In the genomic region with DNA sequence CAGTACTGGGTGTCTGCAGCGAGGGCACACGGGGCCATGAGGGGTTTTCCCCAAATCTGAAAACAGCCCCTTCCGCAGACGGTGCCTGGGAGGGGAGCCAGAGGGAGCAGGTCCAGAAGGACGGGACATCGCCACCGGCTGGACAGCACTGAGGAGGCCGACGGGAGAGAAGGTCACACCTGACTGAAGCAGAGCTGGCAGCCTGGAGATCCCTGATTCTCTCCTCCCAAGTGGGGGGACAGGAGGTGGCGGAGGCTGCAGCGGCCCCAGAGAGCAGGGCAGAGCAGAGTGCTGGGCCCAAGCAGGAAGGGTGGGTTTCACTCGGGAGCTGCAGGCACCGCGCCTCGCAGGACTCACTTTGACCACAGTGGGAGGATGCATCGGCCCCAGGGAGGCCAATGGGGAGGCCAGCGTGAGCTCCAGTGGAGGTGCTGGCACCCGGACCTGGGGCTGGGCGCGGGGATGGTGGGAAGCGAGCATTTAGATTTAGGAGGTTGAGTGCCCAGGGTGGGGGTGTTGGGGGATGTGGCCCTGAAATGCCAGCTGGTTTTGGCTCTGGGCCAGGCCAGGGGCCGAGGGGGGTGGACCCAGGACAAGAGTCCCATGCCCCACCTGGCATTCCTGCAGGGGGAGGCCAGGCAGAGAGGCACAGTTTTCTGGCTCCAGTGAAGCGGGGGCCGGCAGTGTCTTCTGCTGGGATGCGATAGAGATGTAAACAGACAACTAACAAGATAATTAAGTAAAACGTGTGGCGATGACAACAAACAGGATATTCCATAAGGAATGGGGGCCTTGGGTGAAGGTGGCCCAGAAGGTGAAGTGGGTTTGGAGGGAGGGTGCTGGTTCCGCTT, we compare ENCODE assay signal across 21 cellular contexts.
A peak's percentile ranks its signal among the peaks of the same experiment; 100 is the strongest.
DNase-seq lines count a peak whose midpoint lies in the region; ATAC-seq and TF ChIP-seq lines count a peak whose summit lies in the region.
"Had no signal": no experiment of that assay in that cellular context is flagged by ENCODE, and none has a peak within 500 bp of the region (broad histone marks: within the 10 kb centered on the region; RNA-seq: fewer than 3 reads in every experiment).

No MANE protein-coding gene starts in this region.

- H3K4me2 ChIP-seq in BLaER1 (0 out of 2 replicates have a peak overlapping the region, but pooled peaks have one; percentile 81), IMR-90 (ENCODE audit: low read depth, low read length) (no peak overlapping the region)
- H3K4me2 ChIP-seq: hepatocyte had no signal

- H4K91ac ChIP-seq in IMR-90 (ENCODE audit: insufficient read depth, low read depth, low read length): no peak overlapping the region

- no peaks in the 10 kb centered on the region for H3K9me3 ChIP-seq in BLaER1
- no peaks in the 10 kb centered on the region for H3K9me3 ChIP-seq in IMR-90 (ENCODE audit: control insufficient read depth, insufficient read depth, low read length)
- H3K9me3 ChIP-seq: MG63, pancreas, vagina had no signal

- H2BK15ac ChIP-seq in IMR-90 (ENCODE audit: low read depth, low read length): no peak overlapping the region

- CTCF ChIA-PET in IMR-90 (lab: Yijun Ruan, JAX): no interaction called here

- no peaks in the 10 kb centered on the region for H3K36me3 ChIP-seq in BLaER1
- no peaks in the 10 kb centered on the region for H3K36me3 ChIP-seq in IMR-90 (ENCODE audit: control insufficient read depth, insufficient read depth, low read length)
- H3K36me3 ChIP-seq: MG63, pancreas, vagina had no signal

- H3K27ac ChIP-seq in BLaER1 (no peak overlapping the region), IMR-90 (ENCODE audit: insufficient read depth, low read length) (no peak overlapping the region)
- H3K27ac ChIP-seq: hepatocyte, pancreas, vagina had no signal

- H4K20me1 ChIP-seq in BLaER1: peaks cover 6% of the 10 kb centered on the region; the same call in 1 of the 2 replicates
- no peaks in the 10 kb centered on the region for H4K20me1 ChIP-seq in IMR-90 (ENCODE audit: insufficient read depth, low read length)

- H3K18ac ChIP-seq in IMR-90 (ENCODE audit: low read depth, low read length): no peak overlapping the region

- no peaks in the 10 kb centered on the region for H3K79me1 ChIP-seq in IMR-90 (ENCODE audit: low read depth in 1 of 2, low read length in 2 of 2)

- peak overlapping the region; percentile 56 for H2AFZ ChIP-seq in IMR-90 (replicated peaks; ENCODE audit: low read length, poor library complexity)
- H2AFZ ChIP-seq: hepatocyte had no signal

- no peak for TF ChIP-seq CTCF in IMR-90 (conservative IDR thresholded peaks at IDR 0.05; ENCODE audit: low read depth, low read length)

- H3K9ac ChIP-seq in BLaER1 (no peak overlapping the region), IMR-90 (ENCODE audit: low read depth, low read length) (no peak overlapping the region)

- no peak for TF ChIP-seq RAD21 in IMR-90 (IDR thresholded peaks at IDR 0.05; ENCODE audit: low read length)

- no peak for TF ChIP-seq POLR2A in IMR-90 (IDR thresholded peaks at IDR 0.05; ENCODE audit: low read depth, low read length)

- dilution Hi-C loops in IMR-90 (cut with HindIII; ENCODE audit: low sequenced_read_pairs, unreplicated experiment): loop anchor here (25.0 kb wide), 1 partner anchor 251 kb away; no protein-coding TSS in a partner anchor

- in situ Hi-C loops in IMR-90 (cut with MboI; ENCODE audit: low sequenced_read_pairs): loop anchor here (5.0 kb wide), 1 partner anchor 281 kb away; no protein-coding TSS in a partner anchor

- H3K4me3 ChIP-seq in BLaER1: no peak overlapping the region
- no peak overlapping the region for H3K4me3 ChIP-seq in IMR-90 (ENCODE audit: insufficient read depth, low read depth, low read length)
- H3K4me3 ChIP-seq: hepatocyte, MG63, pancreas, vagina had no signal

- peaks cover 77% of the 10 kb centered on the region for H3K4me1 ChIP-seq in BLaER1
- peaks cover 5% of the 10 kb centered on the region for H3K4me1 ChIP-seq in IMR-90 (ENCODE audit: control insufficient read depth, insufficient read depth, low read length)
- H3K4me1 ChIP-seq: pancreas had no signal

- no peak overlapping the region for H2BK120ac ChIP-seq in IMR-90 (ENCODE audit: low read depth, low read length)

- ATAC-seq in IMR-90 (ENCODE audit: low read depth) (no peak), sciatic nerve (no peak), GM21576 (IDR thresholded peaks at IDR 0.05; ENCODE audit: unreplicated experiment) (no peak)
- ATAC-seq: activated CD8-positive, alpha-beta T cell treated with anti-CD3 and anti-CD28 coated beads for 36 hours had no signal

- H2BK5ac ChIP-seq in IMR-90 (ENCODE audit: low read depth, low read length, poor library complexity, severe bottlenecking): no peak overlapping the region

- 86% methylated on average over 6 of the region's 28 CpGs; no CpG with 5 or more reads in 1 of the 2 experiments for WGBS in IMR-90 (ENCODE audit: extremely low coverage in 2 of 2, insufficient read length in 1 of 2), 2 experiments

- POLR2A ChIA-PET in IMR-90 (lab: Charles Lee; ENCODE audit: unreplicated experiment): no interaction called here

- H3K56ac ChIP-seq in IMR-90 (ENCODE audit: extremely low read depth, insufficient read depth, low read length): no peak overlapping the region

- no peak for DNase-seq in IMR-90
- DNase-seq in islet precursor cell: peak; percentile 52
- peak; percentile 57 for DNase-seq in sciatic nerve (ENCODE audit: low spot score)
- no peak for DNase-seq in NCI-H1436 treated with DMSO at 0.1 percent for 48 hours (lab: John Stamatoyannopoulos, UW)
- no peak for DNase-seq in NCI-H446 treated with DMSO at 0.1 percent for 48 hours (lab: John Stamatoyannopoulos, UW)
- DNase-seq: activated CD8-positive, alpha-beta T cell treated with anti-CD3 and anti-CD28 coated beads for 36 hours; activated naive CD4-positive, alpha-beta T cell treated with Interleukin-2 at 50 U/mL for 16 hours; DMS79 treated with DMSO at 0.1 percent for 48 hours; HCEC 1CT; MG63; NCI-H1417; NCI-H2171; NCI-H524 treated with DMSO at 0.1 percent for 48 hours; RPMI8226; substantia nigra; T-helper 9 cell had no signal

- H3K4ac ChIP-seq in IMR-90 (ENCODE audit: low read depth, low read length): no peak overlapping the region

- H2AK9ac ChIP-seq in IMR-90 (replicated peaks; ENCODE audit: low read depth, low read length, poor library complexity): no peak overlapping the region

- peaks cover 4% of the 10 kb centered on the region; the same call in 1 of the 2 replicates for H3K9me1 ChIP-seq in IMR-90 (ENCODE audit: insufficient read depth, low read length)

- H3K23ac ChIP-seq in IMR-90 (ENCODE audit: low read depth, low read length): no peak overlapping the region

- H4K8ac ChIP-seq in IMR-90 (ENCODE audit: low read depth in 2 of 2, low read length in 2 of 2): no peak overlapping the region

- BruUV-seq in IMR-90 (replicated peaks; lab: Mats Ljungman, UMichigan): no TSS peak

- no peak overlapping the region for H2BK20ac ChIP-seq in IMR-90 (ENCODE audit: low read depth, low read length)

- H3K27me3 ChIP-seq in BLaER1 (peaks cover 24% of the 10 kb centered on the region), IMR-90 (ENCODE audit: control insufficient read depth, insufficient read depth, low read length) (peaks cover 3% of the 10 kb centered on the region; the same call in 1 of the 2 replicates)
- H3K27me3 ChIP-seq: hepatocyte, MG63, pancreas, vagina had no signal

- no peak overlapping the region for H4K5ac ChIP-seq in IMR-90 (ENCODE audit: low read depth, low read length)

- intact Hi-C loops in IMR-90 (cut with micrococcal nuclease) (no loop called here), sciatic nerve (cut with DNase I) (no loop called here)

- no peak overlapping the region for H3K14ac ChIP-seq in IMR-90 (replicated peaks; ENCODE audit: low read depth, low read length)

- peak overlapping the region; percentile 68; the same call in 1 of the 2 replicates for H2AK5ac ChIP-seq in IMR-90 (ENCODE audit: low read depth, low read length)

TF ChIP-seq in IMR-90, 13 proteins besides CTCF, POLR2A, EP300 and RAD21:
- TF ChIP-seq CHD1 (IDR thresholded peaks at IDR 0.05; ENCODE audit: low read depth, low read length) (no peak), FOS (IDR thresholded peaks at IDR 0.05; ENCODE audit: low read depth, low read length) (no peak), NFE2L2 (IDR thresholded peaks at IDR 0.05; ENCODE audit: low read depth, low read length) (no peak), RFX5 (IDR thresholded peaks at IDR 0.05; ENCODE audit: low read depth, low read length) (no peak), MXI1 (IDR thresholded peaks at IDR 0.05; ENCODE audit: borderline replicate concordance, low read depth, low read length) (no peak), MAFK (IDR thresholded peaks at IDR 0.05; ENCODE audit: low read depth, low read length) (no peak), MAZ (IDR thresholded peaks at IDR 0.05; ENCODE audit: borderline replicate concordance, low read depth, low read length) (no peak), SMC3 (IDR thresholded peaks at IDR 0.05; ENCODE audit: low read depth, low read length) (no peak), CEBPB (IDR thresholded peaks at IDR 0.05; ENCODE audit: low read depth, low read length) (no peak), BHLHE40 (IDR thresholded peaks at IDR 0.05; ENCODE audit: low read depth, low read length) (no peak), ELK1 (IDR thresholded peaks at IDR 0.05; ENCODE audit: borderline replicate concordance, low read depth, low read length) (no peak), RCOR1 (IDR thresholded peaks at IDR 0.05; ENCODE audit: insufficient replicate concordance, low read length) (no peak)
- TF ChIP-seq, protein P1, sequence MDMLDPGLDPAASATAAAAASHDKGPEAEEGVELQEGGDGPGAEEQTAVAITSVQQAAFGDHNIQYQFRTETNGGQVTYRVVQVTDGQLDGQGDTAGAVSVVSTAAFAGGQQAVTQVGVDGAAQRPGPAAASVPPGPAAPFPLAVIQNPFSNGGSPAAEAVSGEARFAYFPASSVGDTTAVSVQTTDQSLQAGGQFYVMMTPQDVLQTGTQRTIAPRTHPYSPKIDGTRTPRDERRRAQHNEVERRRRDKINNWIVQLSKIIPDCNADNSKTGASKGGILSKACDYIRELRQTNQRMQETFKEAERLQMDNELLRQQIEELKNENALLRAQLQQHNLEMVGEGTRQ (IDR thresholded peaks at IDR 0.05; ENCODE audit: low read depth, low read length): no peak

Comparison
In these comparisons a context has a peak if more than half of its experiments do, and no peak if none do; other contexts are left out.
1. DNase-seq: peak in islet precursor cell (single experiment) and sciatic nerve (single experiment); none in IMR-90 (single experiment), NCI-H1436 treated with DMSO at 0.1 percent for 48 hours (single experiment) and NCI-H446 treated with DMSO at 0.1 percent for 48 hours (single experiment).